Comparison of ENCODE assay signal across 9 cellular contexts in genomic region chr9:89519393-89519805, GRCh38. TPM values are rescaled to one million over a fixed set of nuclear protein-coding genes. Genes with fewer than 3 reads are reported as not detected.
DNase-seq lines count a peak whose midpoint lies in the region; ATAC-seq and TF ChIP-seq lines count a peak whose summit lies in the region.
"Had no signal": no experiment of that assay in that cellular context is flagged by ENCODE, and none has a peak within 500 bp of the region (broad histone marks: within the 10 kb centered on the region; RNA-seq: fewer than 3 reads in every experiment).

No MANE protein-coding gene starts in this region.

- no peaks in the 10 kb centered on the region for H3K36me3 Mint-ChIP-seq in Calu3 (ENCODE audit: insufficient read depth, unreplicated experiment)

- no peaks in the 10 kb centered on the region for H3K36me3 ChIP-seq in body of pancreas (replicated peaks in 1 of 2; ENCODE audit: insufficient read depth in 1 of 2, low read depth in 2 of 2)
- H3K36me3 ChIP-seq: WERI-Rb-1 had no signal

- peak; percentile 60 for DNase-seq in Calu3
- peak; percentile 96 for DNase-seq in M059J (ENCODE audit: low read depth)
- DNase-seq in body of pancreas: peak; percentile 66 to 83 (median 82)
- DNase-seq in mucosa of gallbladder (ENCODE audit: low spot score): peak; percentile 82
- DNase-seq in NCI-H748 treated with DMSO at 0.1 percent for 48 hours (lab: John Stamatoyannopoulos, UW): no peak
- no peak for DNase-seq in GM13976 (ENCODE audit: low spot score)
- DNase-seq: WERI-Rb-1 had no signal

- H3K4me1 Mint-ChIP-seq in Calu3 (ENCODE audit: low read depth, unreplicated experiment): peaks cover 18% of the 10 kb centered on the region

- TF ChIP-seq CTCF in Calu3 (IDR thresholded peaks at IDR 0.05; ENCODE audit: unreplicated experiment) (no peak), body of pancreas (IDR thresholded peaks at IDR 0.05) (no peak), GM13976 (IDR thresholded peaks at IDR 0.05; ENCODE audit: borderline replicate concordance, control extremely low read depth, extremely low read depth, insufficient read depth, missing control alignments) (no peak)

- H3K27ac ChIP-seq in body of pancreas: peak overlapping the region in 3 of 4 donors; percentile 2 to 49 (median 34)
- H3K27ac ChIP-seq: WERI-Rb-1 had no signal

- 0 to 53% methylated on average over 1 to 2 of the region's 2 CpGs for WGBS in body of pancreas, 2 donors

- no peak overlapping the region for H3K4me3 ChIP-seq in body of pancreas

- intact Hi-C loops in Calu3 (cut with micrococcal nuclease; ENCODE audit: unreplicated experiment) (no loop called here), body of pancreas (cut with DNase I) (no loop called here)

- in situ Hi-C loops in GM13976 (cut with MboI; ENCODE audit: low sequenced_read_pairs, unreplicated experiment): no loop called here

- ATAC-seq in body of pancreas (peak; percentile 94), HG02884 (IDR thresholded peaks at IDR 0.05; ENCODE audit: unreplicated experiment) (no peak), GM21825 (IDR thresholded peaks at IDR 0.05; ENCODE audit: unreplicated experiment) (no peak)

- CTCF ChIA-PET in Calu3 (lab: Charles Lee): interaction anchor here (0.6 to 1.3 kb wide), 3 partner anchors 11 to 30 kb away, joined by 4 to 14 read pairs (median 4); no protein-coding TSS in a partner anchor

- H3K9me3 Mint-ChIP-seq in Calu3 (ENCODE audit: low read depth, unreplicated experiment): no peaks in the 10 kb centered on the region

- H3K27me3 ChIP-seq in body of pancreas: no peaks in the 10 kb centered on the region

- no peak overlapping the region for H3K4me3 Mint-ChIP-seq in Calu3 (ENCODE audit: low read depth, unreplicated experiment)

- no peaks in the 10 kb centered on the region for H3K9me3 ChIP-seq in body of pancreas

- no peak for TF ChIP-seq POLR2A in body of pancreas (IDR thresholded peaks at IDR 0.05)

- BruUV-seq in Calu3 (replicated peaks; lab: Mats Ljungman, UMichigan): no TSS peak

- peaks cover 18% of the 10 kb centered on the region for H3K4me1 ChIP-seq in body of pancreas

- no peaks in the 10 kb centered on the region for H3K27me3 Mint-ChIP-seq in Calu3 (ENCODE audit: unreplicated experiment)

- peak overlapping the region; percentile 45 for H3K27ac Mint-ChIP-seq in Calu3 (ENCODE audit: unreplicated experiment)

RNA-seq across cellular contexts. Expression of gene SEMA4D, which starts 21.5 kb away (rescaled TPM):
- total RNA-seq in Calu3 (2022) (23.3 and 24.3 TPM in 2 replicates), body of pancreas (10 to 100 TPM; 15.6 to 18.1 TPM), mucosa of gallbladder (66.2 TPM)
- 14.2 and 14.3 TPM in 2 replicates for total RNA-seq in M059J (2014; rRNA removed; shearing (Covaris generic))

Comparison
In these comparisons a context has a peak if more than half of its experiments do, and no peak if none do; other contexts are left out.
1. DNase-seq: peak in Calu3 (single experiment), M059J (single experiment), body of pancreas (4 of 4) and mucosa of gallbladder (single experiment); none in NCI-H748 treated with DMSO at 0.1 percent for 48 hours (single experiment) and GM13976 (single experiment).